ENCODE assay signal across 21 cellular contexts in genomic region chr2:69588403-69588802, GRCh38. TPM values are rescaled to one million over a fixed set of nuclear protein-coding genes. Genes with fewer than 3 reads are reported as not detected.
DNase-seq lines count a peak whose midpoint lies in the region; ATAC-seq and TF ChIP-seq lines count a peak whose summit lies in the region.
"Had no signal": no experiment of that assay in that cellular context is flagged by ENCODE, and none has a peak within 500 bp of the region (broad histone marks: within the 10 kb centered on the region; RNA-seq: fewer than 3 reads in every experiment).

No MANE protein-coding gene starts in this region.

- H3K9ac ChIP-seq in mesenchymal stem cell (ENCODE audit: low read length): no peak overlapping the region
- H3K9ac ChIP-seq in colonic mucosa (ENCODE audit: low read depth in 2 of 2, low read length in 2 of 2): no peak overlapping the region

- H3K27me3 ChIP-seq in heart right ventricle (no peaks in the 10 kb centered on the region), mesenchymal stem cell (ENCODE audit: control insufficient read depth in 1 of 2, insufficient read depth in 1 of 2, low read length in 2 of 2) (no peaks in the 10 kb centered on the region), thyroid gland (no peaks in the 10 kb centered on the region), colonic mucosa (no peaks in the 10 kb centered on the region)
- H3K27me3 ChIP-seq: breast epithelium, Peyer's patch, SJSA1, testis, vagina had no signal

- peak overlapping the region; percentile 78 for H2AK5ac ChIP-seq in mesenchymal stem cell (ENCODE audit: low read length, severe bottlenecking)

- H3K4me3 Mint-ChIP-seq in T-helper 17 cell: peak overlapping the region; percentile 47
- H3K4me3 Mint-ChIP-seq: CD14-positive monocyte, IgD-negative memory B cell, nephron had no signal

- H2BK5ac ChIP-seq in mesenchymal stem cell (ENCODE audit: low read depth, low read length, poor library complexity, severe bottlenecking): no peak overlapping the region

- H3K27me3 Mint-ChIP-seq in T-helper 17 cell: no peaks in the 10 kb centered on the region

- peaks cover 3% of the 10 kb centered on the region for H3K36me3 Mint-ChIP-seq in T-helper 17 cell (ENCODE audit: low read depth)

- no peak overlapping the region for H2AFZ ChIP-seq in mesenchymal stem cell (ENCODE audit: low read depth, low read length)

- peaks cover 64% of the 10 kb centered on the region for H3K4me1 Mint-ChIP-seq in T-helper 17 cell
- H3K4me1 Mint-ChIP-seq: IgD-negative memory B cell had no signal

- no peak for TF ChIP-seq CTCF in heart right ventricle (IDR thresholded peaks at IDR 0.05)
- no peak for TF ChIP-seq CTCF in thyroid gland (IDR thresholded peaks at IDR 0.05)
- TF ChIP-seq CTCF in colonic mucosa (IDR thresholded peaks at IDR 0.05): no peak

- H2BK15ac ChIP-seq in mesenchymal stem cell (ENCODE audit: low read depth, poor library complexity, severe bottlenecking): no peak overlapping the region

- H3K23ac ChIP-seq in mesenchymal stem cell (ENCODE audit: low read length in 2 of 2): no peak overlapping the region

- no peak overlapping the region for H3K14ac ChIP-seq in mesenchymal stem cell (ENCODE audit: low read length in 2 of 2)

- peak overlapping the region; percentile 86 for H3K27ac Mint-ChIP-seq in T-helper 17 cell
- H3K27ac Mint-ChIP-seq: IgD-negative memory B cell had no signal

- peaks cover 18% of the 10 kb centered on the region for H3K79me1 ChIP-seq in mesenchymal stem cell (replicated peaks; ENCODE audit: low read length, poor library complexity, severe bottlenecking)

- peak overlapping the region in 8 of 10 donors; percentile 11 to 86 (median 77) for H3K27ac ChIP-seq in heart right ventricle
- no peak overlapping the region for H3K27ac ChIP-seq in mesenchymal stem cell (ENCODE audit: low read length, poor library complexity, severe bottlenecking)
- H3K27ac ChIP-seq in thyroid gland: peak overlapping the region; percentile 60 to 98 (median 89)
- H3K27ac ChIP-seq in colonic mucosa: no peak overlapping the region
- H3K27ac ChIP-seq: breast epithelium, SJSA1, testis, vagina, WERI-Rb-1 had no signal

- no peak overlapping the region for H2BK12ac ChIP-seq in mesenchymal stem cell (ENCODE audit: low read length in 2 of 2)

- TF ChIP-seq POLR2A in thyroid gland (IDR thresholded peaks at IDR 0.05): no peak

- no peak for DNase-seq in heart right ventricle
- no peak for DNase-seq in left cardiac atrium
- DNase-seq in T-helper 17 cell: no peak
- DNase-seq in mesenchymal stem cell: no peak
- no peak for DNase-seq in thyroid gland
- no peak for DNase-seq in NCI-H2081 treated with DMSO at 0.1 percent for 48 hours (lab: John Stamatoyannopoulos, UW)
- DNase-seq in colonic mucosa: no peak
- DNase-seq: activated CD8-positive, alpha-beta memory T cell treated with anti-CD3 and anti-CD28 coated beads for 24 hours; amniotic stem cell; left colon; NCI-H510A treated with DMSO at 0.1 percent for 48 hours; Peyer's patch; T-helper 2 cell; testis; WERI-Rb-1 had no signal

- H3K18ac ChIP-seq in mesenchymal stem cell (ENCODE audit: low read depth in 1 of 2, low read length in 2 of 2): no peak overlapping the region

- H4K8ac ChIP-seq in mesenchymal stem cell (ENCODE audit: low read length): no peak overlapping the region

- H3K4me2 ChIP-seq in mesenchymal stem cell (ENCODE audit: low read length, poor library complexity, severe bottlenecking): no peak overlapping the region

- no peak overlapping the region for H2BK120ac ChIP-seq in mesenchymal stem cell (ENCODE audit: low read depth, low read length)

- WGBS in heart right ventricle, 2 donors: 94 to 96% methylated on average over 3 of the region's 3 CpGs
- WGBS in mesenchymal stem cell: 100% methylated on average over 3 of the region's 3 CpGs
- WGBS in thyroid gland, 2 donors: 98 to 99% methylated on average over 3 of the region's 3 CpGs

- ATAC-seq in heart right ventricle (no peak), left cardiac atrium (no peak), T-helper 17 cell (peak; percentile 44)

- intact Hi-C loops in heart right ventricle (cut with DNase I) (no loop called here), left cardiac atrium (cut with DNase I) (no loop called here), thyroid gland (cut with DNase I) (no loop called here), colonic mucosa (cut with DNase I) (no loop called here)

- no peak overlapping the region for H4K91ac ChIP-seq in mesenchymal stem cell (ENCODE audit: low read length)

- no peaks in the 10 kb centered on the region for H3K36me3 ChIP-seq in heart right ventricle
- no peaks in the 10 kb centered on the region for H3K36me3 ChIP-seq in mesenchymal stem cell (ENCODE audit: control insufficient read depth in 1 of 2, insufficient read depth in 2 of 2, low read depth in 1 of 2, low read length in 2 of 2)
- H3K36me3 ChIP-seq in thyroid gland: no peaks in the 10 kb centered on the region
- no peaks in the 10 kb centered on the region for H3K36me3 ChIP-seq in colonic mucosa
- H3K36me3 ChIP-seq: breast epithelium, Peyer's patch, vagina, WERI-Rb-1 had no signal

- H3K4me3 ChIP-seq in heart right ventricle (no peak overlapping the region), mesenchymal stem cell (ENCODE audit: insufficient read depth in 1 of 2, low read depth in 1 of 2, low read length in 2 of 2) (no peak overlapping the region), thyroid gland (replicated peaks in 1 of 3) (no peak overlapping the region), colonic mucosa (no peak overlapping the region)
- H3K4me3 ChIP-seq: breast epithelium, Peyer's patch, SJSA1, testis, vagina had no signal

- peaks cover 4 to 86% (median 56%) of the 10 kb centered on the region in 9 donors for H3K4me1 ChIP-seq in heart right ventricle
- H3K4me1 ChIP-seq in mesenchymal stem cell (ENCODE audit: control insufficient read depth, insufficient read depth, low read depth, low read length): peaks cover 12% of the 10 kb centered on the region
- H3K4me1 ChIP-seq in thyroid gland: peaks cover 58 to 79% of the 10 kb centered on the region in 2 donors
- H3K4me1 ChIP-seq in colonic mucosa: no peaks in the 10 kb centered on the region
- H3K4me1 ChIP-seq: testis had no signal

- H3K9me3 ChIP-seq in heart right ventricle: no peaks in the 10 kb centered on the region
- no peaks in the 10 kb centered on the region for H3K9me3 ChIP-seq in T-helper 17 cell (ENCODE audit: control insufficient read depth, low read length, poor library complexity, severe bottlenecking)
- H3K9me3 ChIP-seq in mesenchymal stem cell (ENCODE audit: control insufficient read depth, low read length): no peaks in the 10 kb centered on the region
- H3K9me3 ChIP-seq in thyroid gland: no peaks in the 10 kb centered on the region
- H3K9me3 ChIP-seq in colonic mucosa: no peaks in the 10 kb centered on the region
- H3K9me3 ChIP-seq: breast epithelium, Peyer's patch, SJSA1, testis, vagina had no signal

- H3K4ac ChIP-seq in mesenchymal stem cell (ENCODE audit: low read depth in 1 of 2, low read length in 2 of 2): no peak overlapping the region

RNA-seq across cellular contexts. Expression of gene AAK1, which starts 55.1 kb away (rescaled TPM):
- 100 to 1,000 TPM in 7 of 10 donors, 10 to 100 TPM in 3; 70.2 to 148 (median 125) TPM for total RNA-seq in heart right ventricle
- 10 to 100 TPM; 10.1 to 34.2 TPM for polyA plus RNA-seq in heart right ventricle
- total RNA-seq in left cardiac atrium: 10 to 100 TPM; 44.0 to 64.7 TPM
- 100 to 1,000 TPM; 187 to 243 TPM for total RNA-seq in T-helper 17 cell
- polyA plus RNA-seq in mesenchymal stem cell (2013, experiment 1 of 2): 54.5 TPM
- polyA plus RNA-seq in mesenchymal stem cell (2013, experiment 2 of 2): 49.2 TPM
- 100 to 1,000 TPM in 3 of 4 donors, 10 to 100 TPM in 1; 82.0 to 174 (median 144) TPM for total RNA-seq in thyroid gland
- 10 to 100 TPM; 33.5 to 41.7 TPM for total RNA-seq in colonic mucosa

Comparison
In these comparisons a context has a peak if more than half of its experiments do, and no peak if none do; other contexts are left out.
1. H3K27ac ChIP-seq: peak in heart right ventricle (8 of 10) and thyroid gland (3 of 3); none in mesenchymal stem cell (single experiment) and colonic mucosa (single experiment).